In the genomic region with DNA sequence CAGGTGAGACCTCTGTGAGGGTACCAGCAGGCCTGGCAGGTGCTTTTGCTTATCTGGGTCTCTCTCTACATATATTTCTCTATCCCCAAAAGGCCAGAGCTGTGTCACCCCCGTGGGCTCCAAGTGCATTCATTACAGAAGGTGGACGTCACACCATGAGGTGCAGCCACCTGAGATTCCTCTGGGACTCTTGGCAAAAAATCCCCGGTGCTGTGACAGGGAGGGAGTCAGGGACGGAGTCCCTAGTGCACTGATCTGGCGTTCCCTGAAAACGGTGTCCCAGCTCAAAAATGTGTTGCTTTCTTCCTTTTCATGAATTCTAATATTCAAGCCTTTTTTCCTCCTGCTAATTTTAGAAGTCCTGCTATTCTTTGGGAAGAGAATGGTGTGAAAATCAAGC, we compare ENCODE assay signal across 31 cellular contexts. TPM values are rescaled to one million over a fixed set of nuclear protein-coding genes. Genes with fewer than 3 reads are reported as not detected.
"Had no signal": no experiment of that assay in that cellular context is flagged by ENCODE, and none has a peak within 500 bp of the region (broad histone marks: within the 10 kb centered on the region; RNA-seq: fewer than 3 reads in every experiment).

No MANE protein-coding gene starts in this region.

- DNase-seq: activated CD4-positive, alpha-beta T cell treated with anti-CD3 and anti-CD28 coated beads, Interleukin-2, amount 10 ng/mL, durations not matched to agents 7 days and 5 days; activated CD4-positive, alpha-beta T cell treated with anti-CD3 and anti-CD28 coated beads, Interleukin-2, amount 50 U/mL, for 48 hours; activated CD8-positive, alpha-beta T cell treated with anti-CD3 and anti-CD28 coated beads, Interleukin-2, amount 10 ng/mL, durations not matched to agents 7 days and 5 days; activated naive CD4-positive, alpha-beta T cell; activated naive CD4-positive, alpha-beta T cell treated with anti-CD3 and anti-CD28 coated beads, Interleukin-2, amount 50 U/mL, for 16 hours; activated naive CD8-positive, alpha-beta T cell treated with anti-CD3 and anti-CD28 coated beads for 36 hours; activated T-cell treated with anti-CD3 and anti-CD28 coated beads for 4 hours; activated T-cell treated with anti-CD3 and anti-CD28 coated beads, Interleukin-2, amount 50 U/mL, for 4 hours; amniotic stem cell; aorta; brain microvascular endothelial cell; central memory CD4-positive, alpha-beta T cell; Kasumi-1; KG1; MG63; NCI-H1092; NCI-H1436 treated with DMSO at 0.1 percent for 48 hours; NCI-H187; NCI-H2029 treated with DMSO at 0.1 percent for 48 hours; NCI-H2107; NCI-H2171; NCI-H510A; NCI-H526; NCI-H748 treated with DMSO at 0.1 percent for 48 hours; NK-92 treated with Interleukin-12 subunit alpha and Interleukin-12 subunit beta, amount 100 ng/mL, for 24 hours; PC-9; Right ventricle myocardium superior; T1000; WERI-Rb-1 had no signal

- H3K36me3 ChIP-seq: brain microvascular endothelial cell, WERI-Rb-1 had no signal

- H3K27ac ChIP-seq: brain microvascular endothelial cell, PC-9, WERI-Rb-1 had no signal

- H3K4me3 ChIP-seq: MG63, PC-9 had no signal

- H3K9me3 ChIP-seq: MG63 had no signal

- H3K4me3 Mint-ChIP-seq: activated CD4-positive, alpha-beta T cell treated with anti-CD3 and anti-CD28 coated beads, Interleukin-2, amount 10 ng/mL, durations not matched to agents 7 days and 5 days; activated CD8-positive, alpha-beta T cell treated with anti-CD3 and anti-CD28 coated beads, Interleukin-2, amount 10 ng/mL, durations not matched to agents 7 days and 5 days; activated naive CD8-positive, alpha-beta T cell treated with anti-CD3 and anti-CD28 coated beads for 36 hours; activated T-cell treated with anti-CD3 and anti-CD28 coated beads, Interleukin-2, amount 50 U/mL, for 4 hours; activated T-helper 1 cell treated with anti-CD3 and anti-CD28 coated beads, Interleukin-12 subunit alpha, Interleukin-12 subunit beta, Interleukin-2, Interleukin-4 antibody, amounts not matched to agents 30 ng/mL and 10 ng/mL and 1 ng/mL, durations not matched to agents 14 hours and 24 hours and 36 hours had no signal

- H3K9me3 Mint-ChIP-seq: activated CD4-positive, alpha-beta T cell treated with anti-CD3 and anti-CD28 coated beads, Interleukin-2, amount 10 ng/mL, durations not matched to agents 7 days and 5 days; activated naive CD8-positive, alpha-beta T cell treated with anti-CD3 and anti-CD28 coated beads for 36 hours; activated T-cell treated with anti-CD3 and anti-CD28 coated beads, Interleukin-2, amount 50 U/mL, for 4 hours; activated T-helper 1 cell treated with anti-CD3 and anti-CD28 coated beads, Interleukin-12 subunit alpha, Interleukin-12 subunit beta, Interleukin-2, Interleukin-4 antibody, amounts not matched to agents 30 ng/mL and 10 ng/mL and 1 ng/mL, durations not matched to agents 14 hours and 24 hours and 36 hours had no signal

- H3K27ac Mint-ChIP-seq: activated CD4-positive, alpha-beta T cell treated with anti-CD3 and anti-CD28 coated beads, Interleukin-2, amount 10 ng/mL, durations not matched to agents 7 days and 5 days; activated CD8-positive, alpha-beta T cell treated with anti-CD3 and anti-CD28 coated beads, Interleukin-2, amount 10 ng/mL, durations not matched to agents 7 days and 5 days; activated naive CD8-positive, alpha-beta T cell treated with anti-CD3 and anti-CD28 coated beads for 36 hours; activated T-helper 1 cell treated with anti-CD3 and anti-CD28 coated beads, Interleukin-12 subunit alpha, Interleukin-12 subunit beta, Interleukin-2, Interleukin-4 antibody, amounts not matched to agents 30 ng/mL and 10 ng/mL and 1 ng/mL, durations not matched to agents 14 hours and 24 hours and 36 hours had no signal

- H3K36me3 Mint-ChIP-seq: activated naive CD8-positive, alpha-beta T cell treated with anti-CD3 and anti-CD28 coated beads for 36 hours had no signal

- H3K27me3 ChIP-seq: brain microvascular endothelial cell, MG63 had no signal

RNA-seq across cellular contexts. Expression of gene TSHZ3, which starts 13.5 kb away (rescaled TPM):
- total RNA-seq: OCI-LY7, PC-9 had no signal
